7 cellular contexts compared by ENCODE assay signal in the genomic region with DNA sequence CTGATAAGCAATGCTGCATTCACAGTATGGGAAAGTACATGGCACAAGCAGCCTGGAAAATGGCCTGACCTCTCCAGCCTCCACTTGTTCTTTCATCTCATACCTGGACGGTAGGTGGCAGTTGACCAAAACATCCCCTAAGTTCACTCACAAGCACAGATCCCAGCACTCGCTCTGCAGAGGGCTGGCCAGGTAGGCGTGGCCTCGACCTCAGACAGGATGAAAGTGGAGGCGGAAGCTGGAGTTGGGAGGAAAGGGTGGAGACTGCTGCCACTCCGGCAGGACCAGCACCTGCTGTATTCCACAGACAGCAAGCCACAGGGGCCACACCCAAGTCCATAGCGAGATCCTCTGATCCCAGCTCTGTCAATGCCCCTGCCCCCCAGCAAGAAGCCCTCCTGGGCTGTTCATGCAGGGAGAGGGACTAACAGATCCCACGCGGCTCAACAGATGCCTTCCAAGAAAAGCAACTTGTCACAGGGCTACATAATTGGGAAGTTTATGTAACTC. TPM values are rescaled to one million over a fixed set of nuclear protein-coding genes. Genes with fewer than 3 reads are reported as not detected.
A peak's percentile ranks its signal among the peaks of the same experiment; 100 is the strongest.
DNase-seq lines count a peak whose midpoint lies in the region; ATAC-seq and TF ChIP-seq lines count a peak whose summit lies in the region.

No MANE protein-coding gene starts in this region.

- no peak overlapping the region for H3K9ac ChIP-seq in neural cell (ENCODE audit: low read length)

- no peak for TF ChIP-seq EP300 in neural cell (conservative IDR thresholded peaks at IDR 0.05; ENCODE audit: poor library complexity, severe bottlenecking)

- ATAC-seq in GM18868 (IDR thresholded peaks at IDR 0.05; ENCODE audit: unreplicated experiment), result no peak

- no peaks in the 10 kb centered on the region for H3K9me2 ChIP-seq in neural cell (ENCODE audit: insufficient read depth, low read length)

- no peaks in the 10 kb centered on the region for H3K27me3 ChIP-seq in esophagus squamous epithelium
- H3K27me3 ChIP-seq in neural cell (ENCODE audit: insufficient read depth, low read depth, low read length), result no peaks in the 10 kb centered on the region

- in situ Hi-C loops in SK-MEL-5 (cut with HindIII; ENCODE audit: low pct_unique_long_range_greater_than_20kb, low sequenced_read_pairs), result no loop called here

- peaks cover 21% of the 10 kb centered on the region for H3K79me2 ChIP-seq in neural cell (replicated peaks; ENCODE audit: insufficient read depth, low read length)

- H3K4me1 ChIP-seq in esophagus squamous epithelium, result peaks cover 23 to 71% (median 53%) of the 10 kb centered on the region in 3 donors

- H3K36me3 ChIP-seq in esophagus squamous epithelium (peaks cover 0 to 39% (median 0%) of the 10 kb centered on the region in 3 donors), neural cell (ENCODE audit: insufficient read depth, low read length) (no peaks in the 10 kb centered on the region)

- TF ChIP-seq POLR2A in esophagus squamous epithelium (IDR thresholded peaks at IDR 0.05), result peak in 1 of 4 donors; percentile 8

- intact Hi-C loops in esophagus squamous epithelium (cut with DNase I), result no loop called here

- H4K20me1 ChIP-seq in neural cell (ENCODE audit: insufficient read depth), result peaks cover 9% of the 10 kb centered on the region

- TF ChIP-seq CTCF in GM12875 (IDR thresholded peaks at IDR 0.05; ENCODE audit: borderline replicate concordance, insufficient read depth, low read depth, low read length) (peak; percentile 60), LNCaP clone FGC (IDR thresholded peaks at IDR 0.05; ENCODE audit: control insufficient read depth, extremely low read depth, insufficient read depth) (peak; percentile 77), esophagus squamous epithelium (IDR thresholded peaks at IDR 0.05) (peak in 5 of 6 experiments; percentile 22 to 67 (median 52)), neural cell (IDR thresholded peaks at IDR 0.05; ENCODE audit: poor library complexity, severe bottlenecking) (peak; percentile 47)

- H3K9me3 ChIP-seq in esophagus squamous epithelium (no peaks in the 10 kb centered on the region), neural cell (ENCODE audit: low read length) (no peaks in the 10 kb centered on the region)

- TF ChIP-seq RAD21 in neural cell (conservative IDR thresholded peaks at IDR 0.05), result peak; percentile 29

- no peak overlapping the region for H3K4me2 ChIP-seq in neural cell (ENCODE audit: low read length)

- no peak overlapping the region for H2AFZ ChIP-seq in neural cell (ENCODE audit: low read depth, low read length)

- H3K27ac ChIP-seq in esophagus squamous epithelium, result peak overlapping the region; percentile 65 to 83 (median 80)
- no peak overlapping the region for H3K27ac ChIP-seq in neural cell (ENCODE audit: low read length)

- peak; percentile 95 for DNase-seq in LNCaP clone FGC (ENCODE audit: low read depth)
- peak; percentile 88 for DNase-seq in SK-MEL-5 (ENCODE audit: low read depth, low spot score)
- no peak for DNase-seq in esophagus squamous epithelium (lab: John Stamatoyannopoulos, UW)
- DNase-seq in RKO (ENCODE audit: low spot score), result no peak

- H3K4me3 ChIP-seq in GM12875 (ENCODE audit: low read depth, low read length), result no peak overlapping the region
- H3K4me3 ChIP-seq in LNCaP clone FGC (ENCODE audit: low read depth, low read length), result peak overlapping the region; percentile 13
- peak overlapping the region in 2 of 4 donors; percentile 3 to 44 for H3K4me3 ChIP-seq in esophagus squamous epithelium
- H3K4me3 ChIP-seq in neural cell (ENCODE audit: low read length), result no peak overlapping the region

- WGBS in esophagus squamous epithelium, 2 donors, result 2 to 6% methylated on average over 3 to 4 of the region's 9 CpGs

- no peaks in the 10 kb centered on the region for H3F3A ChIP-seq in neural cell (ENCODE audit: insufficient read depth, low read length, poor library complexity, severe bottlenecking)

TF ChIP-seq in neural cell, 6 proteins besides CTCF, POLR2A, EP300 and RAD21:
- TF ChIP-seq SMC3 (conservative IDR thresholded peaks at IDR 0.05; ENCODE audit: poor library complexity) (peak; percentile 53), TAF1 (IDR thresholded peaks at IDR 0.05; ENCODE audit: low read depth) (no peak)

RNA-seq across cellular contexts. Expression of a gene that starts 31.3 kb away (rescaled TPM):
- 6.0 and 7.2 TPM in 2 replicates for total RNA-seq in SK-MEL-5 (2014; rRNA removed; shearing (Covaris generic))
- polyA plus RNA-seq in SK-MEL-5 (2015; cell fraction: cytosol; rRNA removed), result 16.0 and 17.6 TPM in 2 replicates
- 17.5 and 23.1 TPM in 2 replicates for polyA plus RNA-seq in SK-MEL-5 (2015; cell fraction: nucleus; rRNA removed)
- 10 to 100 TPM in 3 of 4 donors, 1 to 10 TPM in 1; 8.3 to 19.6 (median 14.7) TPM for total RNA-seq in esophagus squamous epithelium
- 22.1 and 22.8 TPM in 2 replicates for polyA plus RNA-seq in neural cell
- 39.2 and 46.3 TPM in 2 replicates for polyA minus RNA-seq in neural cell

Comparison
In these comparisons a context has a peak if more than half of its experiments do, and no peak if none do; other contexts are left out.
1. DNase-seq: peak in LNCaP clone FGC (single experiment) and SK-MEL-5 (single experiment); none in esophagus squamous epithelium (single experiment) and RKO (single experiment).
2. Peak in every context shown above with its lines, with median percentiles within 50 percentile points of each other: CTCF ChIP-seq.